15 cellular contexts compared by ENCODE assay signal in genomic region chr12:52896190-52897100, GRCh38. TPM values are rescaled to one million over a fixed set of nuclear protein-coding genes. Genes with fewer than 3 reads are reported as not detected.
DNase-seq lines count a peak whose midpoint lies in the region; ATAC-seq and TF ChIP-seq lines count a peak whose summit lies in the region.
"Had no signal": no experiment of that assay in that cellular context is flagged by ENCODE, and none has a peak within 500 bp of the region (broad histone marks: within the 10 kb centered on the region; RNA-seq: fewer than 3 reads in every experiment).

No MANE protein-coding gene starts in this region.

- H3K14ac ChIP-seq in trophoblast cell (ENCODE audit: low read length) = no peak overlapping the region

- no peak overlapping the region for H2BK120ac ChIP-seq in trophoblast cell (ENCODE audit: insufficient read depth, low read length, poor library complexity)

- H4K8ac ChIP-seq in trophoblast cell (ENCODE audit: low read depth, low read length) = no peak overlapping the region

- peaks cover 6% of the 10 kb centered on the region for H3K27me3 Mint-ChIP-seq in GM23338 (ENCODE audit: insufficient read depth, low read depth, poor library complexity)
- no peaks in the 10 kb centered on the region for H3K27me3 Mint-ChIP-seq in activated CD4-positive, alpha-beta T cell treated with anti-CD3 and anti-CD28 coated beads, Interleukin-2, amount 10 ng/mL, durations not matched to agents 24 days and 14 days

- H3K79me2 ChIP-seq in GM23338 (replicated peaks; ENCODE audit: insufficient read depth) (no peaks in the 10 kb centered on the region), trophoblast cell (ENCODE audit: control insufficient read depth, insufficient read depth, low read length, poor library complexity) (peaks cover 2% of the 10 kb centered on the region)

- no peaks in the 10 kb centered on the region for H3K9me2 ChIP-seq in GM23338 (ENCODE audit: insufficient read depth)

- H3K27ac ChIP-seq in GM23338 (ENCODE audit: low read depth) (0 out of 2 replicates have a peak overlapping the region, but pooled peaks have one; percentile 45), RWPE1 (peak overlapping the region; percentile 73), trophoblast cell (ENCODE audit: low read depth, low read length) (peak overlapping the region; percentile 0)
- H3K27ac ChIP-seq: suprapubic skin had no signal

- H3K4me2 ChIP-seq in GM23338 (no peak overlapping the region), trophoblast cell (ENCODE audit: low read length) (no peak overlapping the region)

- H3K4me1 ChIP-seq in GM23338 (ENCODE audit: insufficient read depth) (no peaks in the 10 kb centered on the region), trophoblast cell (ENCODE audit: control insufficient read depth in 1 of 2, insufficient read depth in 2 of 2, low read length in 2 of 2) (peaks cover 0 to 7% of the 10 kb centered on the region in 2 experiments)
- H3K4me1 ChIP-seq: suprapubic skin had no signal

- H3K23ac ChIP-seq in trophoblast cell (ENCODE audit: low read length) = no peak overlapping the region

- H3K9me3 ChIP-seq in trophoblast cell (ENCODE audit: insufficient read depth, low read depth, low read length) = no peaks in the 10 kb centered on the region
- H3K9me3 ChIP-seq: suprapubic skin had no signal

- CTCF ChIA-PET in RWPE1 (lab: Yijun Ruan, JAX) = interaction anchor here (0.6 to 3.2 kb wide), 5 partner anchors 9 to 158 kb away, joined by 3 to 20 read pairs (median 5); no protein-coding TSS in a partner anchor

- H3K79me1 ChIP-seq in trophoblast cell (ENCODE audit: low read length) = no peaks in the 10 kb centered on the region

- H3K18ac ChIP-seq in trophoblast cell (ENCODE audit: low read length) = no peak overlapping the region

- TF ChIP-seq CTCF in GM23338 (conservative IDR thresholded peaks at IDR 0.05; ENCODE audit: low read depth in 2 of 2) (no peak), RWPE1 (conservative IDR thresholded peaks at IDR 0.05; ENCODE audit: low read depth) (no peak)

- POLR2A ChIA-PET in RWPE1 (lab: Yijun Ruan, JAX; ENCODE audit: low non-redundant PET) = interaction anchor here (0.7 kb wide), 1 partner anchor 224 kb away, joined by 3 read pairs; no protein-coding TSS in a partner anchor

- H3F3A ChIP-seq in GM23338 (replicated peaks; ENCODE audit: low read depth) = 0 out of 2 replicates have a peak, but pooled peaks cover 3% of the 10 kb centered on the region

- ATAC-seq in GM23338 = peak; percentile 12; the same call in 1 of the 3 replicates
- peak; percentile 54 for ATAC-seq in left colon
- no peak for ATAC-seq in GM21529 (IDR thresholded peaks at IDR 0.05; ENCODE audit: unreplicated experiment)
- no peak for ATAC-seq in HG03139 (IDR thresholded peaks at IDR 0.05; ENCODE audit: unreplicated experiment)
- ATAC-seq: activated T-helper 17 cell treated with anti-CD3 and anti-CD28 coated beads, Interleukin-2, amount 50 U/mL, for 72 hours had no signal

- H2BK5ac ChIP-seq in trophoblast cell (ENCODE audit: low read depth, low read length, poor library complexity) = no peak overlapping the region

- H3K9me3 Mint-ChIP-seq in GM23338 = no peaks in the 10 kb centered on the region
- H3K9me3 Mint-ChIP-seq in activated CD4-positive, alpha-beta T cell treated with anti-CD3 and anti-CD28 coated beads, Interleukin-2, amount 10 ng/mL, durations not matched to agents 24 days and 14 days = no peaks in the 10 kb centered on the region
- H3K9me3 Mint-ChIP-seq: activated T-helper 17 cell treated with anti-CD3 and anti-CD28 coated beads, Interleukin-2, amount 50 U/mL, for 72 hours; T-helper 1 cell treated with Interleukin-12 subunit alpha and Interleukin-12 subunit beta and Interleukin-4 antibody, amounts not matched to agents 30 μg/mL and 1 μg/mL, for 36 hours had no signal

- peaks cover 49% of the 10 kb centered on the region for H3K36me3 Mint-ChIP-seq in GM23338 (ENCODE audit: low read depth)
- no peaks in the 10 kb centered on the region for H3K36me3 Mint-ChIP-seq in activated CD4-positive, alpha-beta T cell treated with anti-CD3 and anti-CD28 coated beads, Interleukin-2, amount 10 ng/mL, durations not matched to agents 24 days and 14 days (ENCODE audit: low read depth)
- H3K36me3 Mint-ChIP-seq: brain had no signal

- H3K27me3 ChIP-seq in GM23338 (ENCODE audit: insufficient read depth) (no peaks in the 10 kb centered on the region), trophoblast cell (ENCODE audit: insufficient read depth, low read length) (no peaks in the 10 kb centered on the region)

- H2BK12ac ChIP-seq in trophoblast cell (ENCODE audit: low read length) = no peak overlapping the region

- no peak overlapping the region for H3K4ac ChIP-seq in trophoblast cell (ENCODE audit: low read depth, low read length)

- H4K91ac ChIP-seq in trophoblast cell (ENCODE audit: low read depth, low read length) = no peak overlapping the region

- DNase-seq in GM23338 (ENCODE audit: low spot score) = no peak
- no peak for DNase-seq in RWPE1 (ENCODE audit: low spot score)
- DNase-seq in left colon = peak; percentile 58 to 74
- DNase-seq in trophoblast cell = peak in 1 of 2 donors; percentile 92
- no peak for DNase-seq in activated CD4-positive, alpha-beta T cell treated with anti-CD3 and anti-CD28 coated beads, Interleukin-2, amount 10 ng/mL, durations not matched to agents 24 days and 14 days
- no peak for DNase-seq in H4 (ENCODE audit: low spot score)
- DNase-seq: activated CD4-positive, alpha-beta T cell treated with anti-CD3 and anti-CD28 coated beads for 48 hours; GF-D8 had no signal

- no CpG with 5 or more reads among the region's 3 CpGs for WGBS in trophoblast cell (ENCODE audit: extremely low coverage, insufficient coverage, insufficient read length)

- H3K9ac ChIP-seq in trophoblast cell (ENCODE audit: low read length) = no peak overlapping the region

- no peaks in the 10 kb centered on the region; the same call in 2 of the 3 replicates for H3K4me1 Mint-ChIP-seq in GM23338
- H3K4me1 Mint-ChIP-seq in activated CD4-positive, alpha-beta T cell treated with anti-CD3 and anti-CD28 coated beads, Interleukin-2, amount 10 ng/mL, durations not matched to agents 24 days and 14 days = no peaks in the 10 kb centered on the region
- H3K4me1 Mint-ChIP-seq: activated T-helper 17 cell treated with anti-CD3 and anti-CD28 coated beads, Interleukin-2, amount 50 U/mL, for 72 hours had no signal

- no peak overlapping the region for H3K4me3 Mint-ChIP-seq in GM23338
- no peak overlapping the region for H3K4me3 Mint-ChIP-seq in activated CD4-positive, alpha-beta T cell treated with anti-CD3 and anti-CD28 coated beads, Interleukin-2, amount 10 ng/mL, durations not matched to agents 24 days and 14 days
- H3K4me3 Mint-ChIP-seq: activated T-helper 17 cell treated with anti-CD3 and anti-CD28 coated beads, Interleukin-2, amount 50 U/mL, for 72 hours; T-helper 1 cell treated with Interleukin-12 subunit alpha and Interleukin-12 subunit beta and Interleukin-4 antibody, amounts not matched to agents 30 μg/mL and 1 μg/mL, for 36 hours had no signal

- H3K4me3 ChIP-seq in GM23338 = no peak overlapping the region
- H3K4me3 ChIP-seq in trophoblast cell (ENCODE audit: low read depth, low read length) = no peak overlapping the region
- H3K4me3 ChIP-seq: suprapubic skin had no signal

- no peak overlapping the region for H4K12ac ChIP-seq in trophoblast cell (ENCODE audit: low read depth, low read length)

- H2AFZ ChIP-seq in GM23338 = no peak overlapping the region
- H2AFZ ChIP-seq in trophoblast cell (ENCODE audit: insufficient read depth, low read length, poor library complexity) = no peak overlapping the region

- H3K36me3 ChIP-seq in GM23338 (ENCODE audit: insufficient read depth) = peaks cover 23% of the 10 kb centered on the region
- peaks cover 42 to 54% of the 10 kb centered on the region in 2 experiments for H3K36me3 ChIP-seq in trophoblast cell (ENCODE audit: control insufficient read depth in 1 of 2, insufficient read depth in 2 of 2, low read length in 2 of 2)
- H3K36me3 ChIP-seq: suprapubic skin had no signal

- peaks cover 12% of the 10 kb centered on the region; the same call in 1 of the 2 replicates for H4K20me1 ChIP-seq in GM23338 (replicated peaks; ENCODE audit: insufficient read depth)

- H3K27ac Mint-ChIP-seq in GM23338 = no peak overlapping the region
- H3K27ac Mint-ChIP-seq in activated CD4-positive, alpha-beta T cell treated with anti-CD3 and anti-CD28 coated beads, Interleukin-2, amount 10 ng/mL, durations not matched to agents 24 days and 14 days = no peak overlapping the region
- H3K27ac Mint-ChIP-seq: activated T-helper 17 cell treated with anti-CD3 and anti-CD28 coated beads, Interleukin-2, amount 50 U/mL, for 72 hours; T-helper 1 cell treated with Interleukin-12 subunit alpha and Interleukin-12 subunit beta and Interleukin-4 antibody, amounts not matched to agents 30 μg/mL and 1 μg/mL, for 36 hours had no signal

- H2AK5ac ChIP-seq in trophoblast cell (ENCODE audit: low read length) = no peak overlapping the region

- intact Hi-C loops in left colon (cut with DNase I, micrococcal nuclease) = no loop called here
- intact Hi-C loops in activated CD4-positive, alpha-beta T cell treated with anti-CD3 and anti-CD28 coated beads, Interleukin-2, amount 10 ng/mL, durations not matched to agents 24 days and 14 days (cut with micrococcal nuclease) = no loop called here

RNA-seq across cellular contexts. Expression of gene KRT8, which starts 8.4 kb away (rescaled TPM):
- total RNA-seq in GM23338 (2014; rRNA removed; shearing (Covaris generic)) = 250 and 264 TPM in 2 replicates
- polyA plus RNA-seq in GM23338 (2016; fragmentation: Nextera tagmentation; extraction: Ambion mirVana) = 322 and 338 TPM in 2 replicates
- 1,000 to 10,000 TPM; 4,047 to 4,291 TPM for total RNA-seq in left colon
- 5,322 and 5,443 TPM in 2 replicates for polyA plus RNA-seq in trophoblast cell (2013)
- 0.51 TPM in 1 of 2 replicates, not detected in the other for total RNA-seq in activated CD4-positive, alpha-beta T cell treated with anti-CD3 and anti-CD28 coated beads, Interleukin-2, amount 10 ng/mL, durations not matched to agents 24 days and 14 days
- 20.7 and 27.7 TPM in 2 replicates for total RNA-seq in H4 (2014; rRNA removed; shearing (Covaris generic))

RNA-seq across cellular contexts. Expression of gene KRT78, which starts 47.7 kb away (rescaled TPM):
- not detected in 2 replicates for total RNA-seq in GM23338 (2014; rRNA removed; shearing (Covaris generic))
- polyA plus RNA-seq in GM23338 (2016; fragmentation: Nextera tagmentation; extraction: Ambion mirVana) = not detected in 2 replicates
- total RNA-seq in left colon = not detected
- 0.10 TPM in 1 of 2 replicates, not detected in the other for polyA plus RNA-seq in trophoblast cell (2013)
- total RNA-seq in activated CD4-positive, alpha-beta T cell treated with anti-CD3 and anti-CD28 coated beads, Interleukin-2, amount 10 ng/mL, durations not matched to agents 24 days and 14 days = not detected in 2 replicates
- not detected in 2 replicates for total RNA-seq in H4 (2014; rRNA removed; shearing (Covaris generic))
- total RNA-seq: activated T-helper 17 cell treated with anti-CD3 and anti-CD28 coated beads, Interleukin-2, amount 50 U/mL, for 72 hours; liver had no signal

RNA-seq across cellular contexts. Expression of gene KRT18, which starts 52.5 kb away (rescaled TPM):
- total RNA-seq in GM23338 (2014; rRNA removed; shearing (Covaris generic)) = 537 and 552 TPM in 2 replicates
- polyA plus RNA-seq in GM23338 (2016; fragmentation: Nextera tagmentation; extraction: Ambion mirVana) = 1,013 and 1,049 TPM in 2 replicates
- total RNA-seq in left colon = 100 to 1,000 TPM; 815 to 912 TPM
- polyA plus RNA-seq in trophoblast cell (2013) = 4,184 and 4,236 TPM in 2 replicates
- 2.4 and 2.7 TPM in 2 replicates for total RNA-seq in activated CD4-positive, alpha-beta T cell treated with anti-CD3 and anti-CD28 coated beads, Interleukin-2, amount 10 ng/mL, durations not matched to agents 24 days and 14 days
- 156 and 182 TPM in 2 replicates for total RNA-seq in H4 (2014; rRNA removed; shearing (Covaris generic))

Comparison
In these comparisons a context has a peak if more than half of its experiments do, and no peak if none do; other contexts are left out.
1. ATAC-seq: peak in GM23338 (single experiment) and left colon (single experiment); none in GM21529 (single experiment) and HG03139 (single experiment).
2. DNase-seq: peak in left colon (2 of 2); none in GM23338 (single experiment), RWPE1 (single experiment), activated CD4-positive, alpha-beta T cell treated with anti-CD3 and anti-CD28 coated beads, Interleukin-2, amount 10 ng/mL, durations not matched to agents 24 days and 14 days (single experiment) and H4 (single experiment).
3. H3K27ac ChIP-seq: peak in every context shown above with its lines; median percentile 73 in RWPE1; 45 in GM23338; 0 in trophoblast cell.
4. RNA of gene KRT8, which starts 8.4 kb away (total RNA-seq): 4,047 to 4,291 TPM in left colon; 250 to 264 TPM in GM23338, 20.7 to 27.7 TPM in H4 and 0.51 TPM in activated CD4-positive, alpha-beta T cell treated with anti-CD3 and anti-CD28 coated beads, Interleukin-2, amount 10 ng/mL, durations not matched to agents 24 days and 14 days; every median in the first group is over 10 times any median in the second.
5. RNA of gene KRT18, which starts 52.5 kb away (total RNA-seq): 815 to 912 TPM in left colon, 537 to 552 TPM in GM23338 and 156 to 182 TPM in H4; 2.4 to 2.7 TPM in activated CD4-positive, alpha-beta T cell treated with anti-CD3 and anti-CD28 coated beads, Interleukin-2, amount 10 ng/mL, durations not matched to agents 24 days and 14 days; every median in the first group is over 10 times any median in the second.